3 cellular contexts compared by ENCODE assay signal in the genomic region with DNA sequence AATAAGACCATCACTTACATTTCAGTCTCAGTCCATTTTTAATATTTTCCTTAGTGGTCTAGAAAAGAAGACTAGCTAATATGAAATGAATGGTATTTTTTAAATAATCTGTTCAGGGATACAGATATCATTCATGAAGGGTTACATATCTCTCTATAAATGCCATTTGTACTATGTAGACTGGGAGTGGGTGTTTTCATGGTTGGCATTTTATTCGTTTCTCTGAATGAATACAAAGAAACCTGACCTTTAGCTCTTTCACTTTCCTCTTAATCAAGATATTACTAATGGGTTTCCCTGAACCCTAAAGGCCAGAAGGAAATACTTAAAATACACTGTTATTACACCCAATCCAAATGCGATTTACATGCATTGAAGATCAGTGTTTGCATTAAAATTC.
"Had no signal": no experiment of that assay in that cellular context is flagged by ENCODE, and none has a peak within 500 bp of the region (broad histone marks: within the 10 kb centered on the region; RNA-seq: fewer than 3 reads in every experiment).

No MANE protein-coding gene starts in this region.

- DNase-seq: GDM1, GF-D8 had no signal

- H3K4me3 ChIP-seq: GM12878 had no signal

- ATAC-seq: GM12878 had no signal
